In the genomic region with DNA sequence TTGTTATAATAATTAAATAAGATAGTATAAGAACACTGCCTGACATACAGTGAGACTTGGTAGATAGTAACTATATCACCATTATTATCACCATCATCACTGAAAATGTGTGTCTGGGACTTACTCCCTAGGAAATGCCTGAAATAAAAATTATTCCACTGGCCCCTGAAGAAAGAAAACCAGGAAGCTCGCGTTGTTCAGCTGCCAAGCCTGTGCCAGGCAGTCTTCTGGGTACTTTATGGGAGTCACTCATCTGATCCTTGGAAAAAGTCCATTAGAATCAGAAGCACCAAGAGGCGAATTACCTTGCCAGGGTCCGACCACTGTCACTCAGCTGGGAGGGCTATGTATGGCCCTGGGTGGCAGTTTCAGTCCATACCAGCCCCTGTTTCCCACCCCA, we compare ENCODE assay signal across 21 cellular contexts.
"Had no signal": no experiment of that assay in that cellular context is flagged by ENCODE, and none has a peak within 500 bp of the region (broad histone marks: within the 10 kb centered on the region; RNA-seq: fewer than 3 reads in every experiment).

No MANE protein-coding gene starts in this region.

- H3K9me3 ChIP-seq: breast epithelium, esophagus squamous epithelium, heart right ventricle, ovary, sigmoid colon, spleen had no signal

- H3K4me3 ChIP-seq: breast epithelium, esophagus squamous epithelium, heart right ventricle, lung, ovary, sigmoid colon, spleen had no signal

- H3K36me3 ChIP-seq: breast epithelium, ovary, spleen had no signal

- ATAC-seq: activated naive CD8-positive, alpha-beta T cell treated with anti-CD3 and anti-CD28 coated beads, Interleukin-2, amount 50 U/mL, for 24 hours; activated T-cell treated with anti-CD3 and anti-CD28 coated beads, Interleukin-2, amount 50 U/mL, for 4 hours; heart right ventricle; left cardiac atrium; naive thymus-derived CD4-positive, alpha-beta T cell; stimulated activated memory B cell treated with anti-CD40 and anti-IgM and Interleukin-4, amounts not matched to agents 10 μg/mL and 1 μg/mL and 100 μg/mL, for 72 hours had no signal

- H3K27ac ChIP-seq: breast epithelium, esophagus squamous epithelium, heart right ventricle, ovary, sigmoid colon, spleen had no signal

- H3K4me1 ChIP-seq: breast epithelium, esophagus squamous epithelium, spleen had no signal

- DNase-seq: activated CD4-positive, alpha-beta T cell treated with anti-CD3 and anti-CD28 coated beads, Interleukin-2, amount 50 U/mL, for 1 hour; activated CD4-positive, CD25-positive, alpha-beta regulatory T cell treated with anti-CD3 and anti-CD28 coated beads, Interleukin-2, amount 50 U/mL, for 72 hours; activated CD8-positive, alpha-beta memory T cell treated with anti-CD3 and anti-CD28 coated beads, Interleukin-2, amount 50 U/mL, for 4 hours; activated naive CD4-positive, alpha-beta T cell treated with anti-CD3 and anti-CD28 coated beads, Interleukin-2, amount 10 ng/mL, durations not matched to agents 7 days and 5 days; activated naive CD8-positive, alpha-beta T cell treated with anti-CD3 and anti-CD28 coated beads, Interleukin-2, amount 50 U/mL, for 24 hours; activated T-cell treated with anti-CD3 and anti-CD28 coated beads, Interleukin-2, amount 50 U/mL, for 4 hours; aorta; cerebellar nuclear complex; effector CD8-positive, alpha-beta T cell; esophagus squamous epithelium; heart right ventricle; left cardiac atrium; midbrain; naive thymus-derived CD4-positive, alpha-beta T cell; ovary; sigmoid colon; spleen; stimulated activated CD4-positive, alpha-beta T cell treated with anti-CD3 and anti-CD28 coated beads, Interleukin-4, amount 100 ng/mL, for 4 hours had no signal

- H3K27me3 ChIP-seq: breast epithelium, esophagus squamous epithelium, heart right ventricle, ovary, sigmoid colon, spleen had no signal
